19 cellular contexts compared by ENCODE assay signal in the genomic region with DNA sequence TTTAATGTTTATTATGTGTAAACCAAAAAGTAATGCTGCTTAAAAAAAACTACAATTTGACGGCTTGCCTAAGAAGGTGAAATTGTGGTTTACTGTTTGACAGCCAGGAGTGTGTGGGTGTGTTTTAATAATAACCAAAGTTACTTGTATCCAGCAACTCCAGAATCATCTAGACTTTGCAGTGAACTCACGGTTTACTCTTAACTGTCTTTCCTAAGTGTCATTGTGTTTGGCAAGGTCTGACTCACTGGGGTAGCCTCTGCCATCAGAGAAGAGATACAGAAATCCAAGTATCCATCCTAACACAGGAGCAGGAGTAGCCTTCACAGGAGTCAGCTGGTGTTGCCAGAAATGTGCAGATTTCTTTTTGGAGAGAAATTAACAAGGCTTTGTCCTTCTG.
"Had no signal": no experiment of that assay in that cellular context is flagged by ENCODE, and none has a peak within 500 bp of the region (broad histone marks: within the 10 kb centered on the region; RNA-seq: fewer than 3 reads in every experiment).

No MANE protein-coding gene starts in this region.

- H3K36me3 ChIP-seq: left lung, sigmoid colon, thoracic aorta, vagina had no signal

- H3K27me3 ChIP-seq: left lung, sigmoid colon, vagina had no signal

- H3K27ac ChIP-seq: left lung, sigmoid colon, thoracic aorta, vagina had no signal

- H3K4me1 ChIP-seq: left lung, sigmoid colon, vagina had no signal

- H3K9me3 ChIP-seq: left lung, sigmoid colon, thoracic aorta, vagina had no signal

- ATAC-seq: activated CD8-positive, alpha-beta T cell treated with anti-CD3 and anti-CD28 coated beads, Interleukin-2, amount 10 ng/mL, durations not matched to agents 7 days and 5 days; left lung; natural killer cell had no signal

- DNase-seq: activated CD4-positive, alpha-beta T cell treated with anti-CD3 and anti-CD28 coated beads, Interleukin-2, amount 50 U/mL, for 1 hour; activated CD8-positive, alpha-beta T cell treated with anti-CD3 and anti-CD28 coated beads, Interleukin-2, amount 10 ng/mL, durations not matched to agents 7 days and 5 days; activated gamma-delta T cell treated with Interleukin-2 at 50 U/mL for 16 hours; aorta; effector CD4-positive, alpha-beta T cell; erythroblast; foreskin melanocyte; glutamatergic neuron; hippocampal formation; kidney glomerular epithelial cell; left lung; midbrain; natural killer cell; retina; sigmoid colon; stimulated activated CD4-positive, alpha-beta T cell treated with anti-CD3 and anti-CD28 coated beads, Interleukin-4, amount 100 ng/mL, for 1 hour; stimulated activated naive CD4-positive, alpha-beta T cell treated with Interleukin-2 at 50 U/mL for 16 hours had no signal

- H3K4me3 ChIP-seq: left lung, sigmoid colon, thoracic aorta, vagina had no signal
